ENCODE assay signal across 18 cellular contexts in the genomic region with DNA sequence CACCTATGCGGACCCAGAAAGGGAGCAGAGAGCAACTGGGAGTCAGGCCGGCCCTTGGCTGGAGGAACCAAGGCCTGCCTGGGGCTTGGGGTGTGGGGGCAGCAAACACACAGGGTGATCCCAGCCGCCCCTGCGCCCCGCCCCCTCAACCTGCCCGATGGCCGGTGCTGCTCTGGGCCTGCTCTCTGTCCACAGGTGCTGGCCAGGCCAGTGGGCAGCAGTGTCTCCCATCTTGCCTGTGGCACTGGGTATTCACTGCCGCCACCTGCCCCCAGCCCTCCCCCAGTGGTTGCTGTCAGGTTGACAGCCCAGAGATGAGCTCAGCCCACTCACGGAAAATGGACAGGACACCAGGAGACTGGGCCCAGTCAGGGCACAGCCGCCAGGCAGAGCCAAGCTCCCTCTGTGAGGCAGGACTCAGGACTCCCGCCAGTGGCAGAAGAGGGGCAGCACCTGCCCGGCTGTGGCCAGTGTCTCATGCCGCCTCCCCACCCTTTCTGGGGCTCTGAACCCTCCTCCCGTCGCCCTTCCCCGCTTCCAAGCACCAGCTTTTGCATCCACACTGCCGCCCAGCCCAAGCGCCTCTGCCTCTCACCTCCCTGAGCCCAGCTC. TPM values are rescaled to one million over a fixed set of nuclear protein-coding genes. Genes with fewer than 3 reads are reported as not detected.
DNase-seq lines count a peak whose midpoint lies in the region; ATAC-seq and TF ChIP-seq lines count a peak whose summit lies in the region.
"Had no signal": no experiment of that assay in that cellular context is flagged by ENCODE, and none has a peak within 500 bp of the region (broad histone marks: within the 10 kb centered on the region; RNA-seq: fewer than 3 reads in every experiment).

No MANE protein-coding gene starts in this region.

- CTCF ChIA-PET in activated CD4-positive, alpha-beta memory T cell treated with anti-CD3 and anti-CD28 coated beads for 36 hours (lab: Charles Lee), result no interaction called here
- CTCF ChIA-PET in activated CD4-positive, alpha-beta memory T cell treated with anti-CD3 and anti-CD28 coated beads, Interleukin-2, amount 10 ng/mL, durations not matched to agents 7 days and 5 days (lab: Charles Lee), result no interaction called here

- no peaks in the 10 kb centered on the region for H3K36me3 ChIP-seq in H7 (replicated peaks; ENCODE audit: control insufficient read depth, insufficient read depth, low read length)

- peaks cover 9% of the 10 kb centered on the region for H3K9me3 Mint-ChIP-seq in activated CD4-positive, alpha-beta memory T cell treated with anti-CD3 and anti-CD28 coated beads for 36 hours
- H3K9me3 Mint-ChIP-seq in activated CD4-positive, alpha-beta memory T cell treated with anti-CD3 and anti-CD28 coated beads, Interleukin-2, amount 10 ng/mL, durations not matched to agents 7 days and 5 days, result peaks cover 3% of the 10 kb centered on the region
- H3K9me3 Mint-ChIP-seq in stimulated activated effector memory CD8-positive, alpha-beta T cell treated with anti-CD3 and anti-CD28 coated beads, Interleukin-12 subunit alpha, Interleukin-12 subunit beta, amount 100 ng/mL, for 72 hours, result peaks cover 2% of the 10 kb centered on the region
- H3K9me3 Mint-ChIP-seq in effector memory CD8-positive, alpha-beta T cell, result peaks cover 0 to 1% of the 10 kb centered on the region in 2 donors

- intact Hi-C loops in activated CD4-positive, alpha-beta memory T cell treated with anti-CD3 and anti-CD28 coated beads for 36 hours (cut with micrococcal nuclease), result no loop called here
- intact Hi-C loops in dorsolateral prefrontal cortex (cut with DNase I), result no loop called here
- intact Hi-C loops in posterior vena cava (cut with DNase I), result no loop called here

- DNase-seq in activated CD4-positive, alpha-beta memory T cell treated with anti-CD3 and anti-CD28 coated beads for 36 hours, result peak; percentile 6
- DNase-seq in activated CD4-positive, alpha-beta memory T cell treated with anti-CD3 and anti-CD28 coated beads, Interleukin-2, amount 10 ng/mL, durations not matched to agents 7 days and 5 days, result no peak
- DNase-seq in H7 (peak; percentile 76), dorsolateral prefrontal cortex (peak in 6 of 10 donors; percentile 2 to 36 (median 26)), posterior vena cava (ENCODE audit: low spot score) (peak; percentile 64)
- DNase-seq in stimulated activated effector memory CD8-positive, alpha-beta T cell treated with anti-CD3 and anti-CD28 coated beads, Interleukin-12 subunit alpha, Interleukin-12 subunit beta, amount 100 ng/mL, for 72 hours (ENCODE audit: low spot score in 2 of 2), result no peak
- DNase-seq in effector memory CD8-positive, alpha-beta T cell, result no peak
- DNase-seq: GDM1; IMR-90; occipital lobe; stimulated activated naive CD4-positive, alpha-beta T cell; trophoblast cell had no signal

- peaks cover 49% of the 10 kb centered on the region; the same call in 1 of the 2 replicates for H3K27me3 ChIP-seq in H7 (ENCODE audit: control insufficient read depth, insufficient read depth, low read length)
- peaks cover 13 to 70% (median 53%) of the 10 kb centered on the region in 45 donors for H3K27me3 ChIP-seq in dorsolateral prefrontal cortex

- POLR2A ChIA-PET in activated CD4-positive, alpha-beta memory T cell treated with anti-CD3 and anti-CD28 coated beads for 36 hours (lab: Charles Lee), result no interaction called here
- POLR2A ChIA-PET in activated CD4-positive, alpha-beta memory T cell treated with anti-CD3 and anti-CD28 coated beads, Interleukin-2, amount 10 ng/mL, durations not matched to agents 7 days and 5 days (lab: Charles Lee), result no interaction called here

- H3K27me3 Mint-ChIP-seq in activated CD4-positive, alpha-beta memory T cell treated with anti-CD3 and anti-CD28 coated beads for 36 hours, result peaks cover 30% of the 10 kb centered on the region
- H3K27me3 Mint-ChIP-seq in activated CD4-positive, alpha-beta memory T cell treated with anti-CD3 and anti-CD28 coated beads, Interleukin-2, amount 10 ng/mL, durations not matched to agents 7 days and 5 days, result peaks cover 32% of the 10 kb centered on the region
- peaks cover 9 to 35% of the 10 kb centered on the region in 2 donors for H3K27me3 Mint-ChIP-seq in effector memory CD8-positive, alpha-beta T cell

- H3K27ac ChIP-seq in dorsolateral prefrontal cortex, result no peak overlapping the region
- H3K27ac ChIP-seq: skin epidermis, VCaP had no signal

- H3K4me1 Mint-ChIP-seq in activated CD4-positive, alpha-beta memory T cell treated with anti-CD3 and anti-CD28 coated beads for 36 hours (ENCODE audit: low read depth), result no peaks in the 10 kb centered on the region
- H3K4me1 Mint-ChIP-seq in activated CD4-positive, alpha-beta memory T cell treated with anti-CD3 and anti-CD28 coated beads, Interleukin-2, amount 10 ng/mL, durations not matched to agents 7 days and 5 days, result no peaks in the 10 kb centered on the region
- H3K4me1 Mint-ChIP-seq in stimulated activated effector memory CD8-positive, alpha-beta T cell treated with anti-CD3 and anti-CD28 coated beads, Interleukin-12 subunit alpha, Interleukin-12 subunit beta, amount 100 ng/mL, for 72 hours, result no peaks in the 10 kb centered on the region
- H3K4me1 Mint-ChIP-seq in effector memory CD8-positive, alpha-beta T cell (ENCODE audit: low read depth in 2 of 2), result peaks cover 0 to 4% of the 10 kb centered on the region in 2 donors

- H3K27ac Mint-ChIP-seq in activated CD4-positive, alpha-beta memory T cell treated with anti-CD3 and anti-CD28 coated beads for 36 hours, result no peak overlapping the region
- H3K27ac Mint-ChIP-seq in activated CD4-positive, alpha-beta memory T cell treated with anti-CD3 and anti-CD28 coated beads, Interleukin-2, amount 10 ng/mL, durations not matched to agents 7 days and 5 days, result no peak overlapping the region
- no peak overlapping the region for H3K27ac Mint-ChIP-seq in stimulated activated effector memory CD8-positive, alpha-beta T cell treated with anti-CD3 and anti-CD28 coated beads, Interleukin-12 subunit alpha, Interleukin-12 subunit beta, amount 100 ng/mL, for 72 hours
- no peak overlapping the region for H3K27ac Mint-ChIP-seq in effector memory CD8-positive, alpha-beta T cell

- H3K4me3 ChIP-seq in H7 (ENCODE audit: insufficient read depth, low read depth, low read length) (no peak overlapping the region), dorsolateral prefrontal cortex (no peak overlapping the region)
- H3K4me3 ChIP-seq: skin epidermis had no signal

- TF ChIP-seq CTCF in dorsolateral prefrontal cortex (IDR thresholded peaks at IDR 0.05 in 54 of 56, conservative IDR thresholded peaks at IDR 0.05 in 2 of 56; ENCODE audit: low read depth in 1 of 56, partially characterized antibody in 56 of 56), result no peak

- ATAC-seq in stimulated activated effector memory CD8-positive, alpha-beta T cell treated with anti-CD3 and anti-CD28 coated beads, Interleukin-12 subunit alpha, Interleukin-12 subunit beta, amount 100 ng/mL, for 72 hours, result no peak
- no peak for ATAC-seq in GM21515 (IDR thresholded peaks at IDR 0.05; ENCODE audit: unreplicated experiment)
- no peak for ATAC-seq in effector memory CD8-positive, alpha-beta T cell (replicated peaks)

- no peak overlapping the region for H3K4me3 Mint-ChIP-seq in activated CD4-positive, alpha-beta memory T cell treated with anti-CD3 and anti-CD28 coated beads for 36 hours
- no peak overlapping the region for H3K4me3 Mint-ChIP-seq in activated CD4-positive, alpha-beta memory T cell treated with anti-CD3 and anti-CD28 coated beads, Interleukin-2, amount 10 ng/mL, durations not matched to agents 7 days and 5 days
- no peak overlapping the region for H3K4me3 Mint-ChIP-seq in stimulated activated effector memory CD8-positive, alpha-beta T cell treated with anti-CD3 and anti-CD28 coated beads, Interleukin-12 subunit alpha, Interleukin-12 subunit beta, amount 100 ng/mL, for 72 hours
- no peak overlapping the region for H3K4me3 Mint-ChIP-seq in effector memory CD8-positive, alpha-beta T cell

- H3K36me3 Mint-ChIP-seq in activated CD4-positive, alpha-beta memory T cell treated with anti-CD3 and anti-CD28 coated beads for 36 hours, result no peaks in the 10 kb centered on the region
- H3K36me3 Mint-ChIP-seq in activated CD4-positive, alpha-beta memory T cell treated with anti-CD3 and anti-CD28 coated beads, Interleukin-2, amount 10 ng/mL, durations not matched to agents 7 days and 5 days (ENCODE audit: low read depth), result peaks cover 4% of the 10 kb centered on the region
- H3K36me3 Mint-ChIP-seq in stimulated activated effector memory CD8-positive, alpha-beta T cell treated with anti-CD3 and anti-CD28 coated beads, Interleukin-12 subunit alpha, Interleukin-12 subunit beta, amount 100 ng/mL, for 72 hours, result peaks cover 5% of the 10 kb centered on the region
- H3K36me3 Mint-ChIP-seq in effector memory CD8-positive, alpha-beta T cell (ENCODE audit: insufficient read depth), result no peaks in the 10 kb centered on the region

RNA-seq across cellular contexts. Expression of gene NKX1-1, which starts 4.7 kb away (rescaled TPM):
- not detected for total RNA-seq in activated CD4-positive, alpha-beta memory T cell treated with anti-CD3 and anti-CD28 coated beads for 36 hours
- not detected for total RNA-seq in activated CD4-positive, alpha-beta memory T cell treated with anti-CD3 and anti-CD28 coated beads, Interleukin-2, amount 10 ng/mL, durations not matched to agents 7 days and 5 days
- total RNA-seq in H7 (2014; rRNA removed; shearing (Covaris generic)), result not detected in 2 replicates
- total RNA-seq in dorsolateral prefrontal cortex, result not detected
- not detected for total RNA-seq in posterior vena cava
- total RNA-seq: cerebellum, glomerular endothelial cell, IMR-90, mononuclear cell, occipital lobe had no signal

RNA-seq across cellular contexts. Expression of gene UVSSA, which starts 54.5 kb away (rescaled TPM):
- 10 to 100 TPM; 20.2 to 21.5 TPM for total RNA-seq in activated CD4-positive, alpha-beta memory T cell treated with anti-CD3 and anti-CD28 coated beads for 36 hours
- total RNA-seq in activated CD4-positive, alpha-beta memory T cell treated with anti-CD3 and anti-CD28 coated beads, Interleukin-2, amount 10 ng/mL, durations not matched to agents 7 days and 5 days, result 10 to 100 TPM; 22.2 to 22.3 TPM
- 12.6 and 16.1 TPM in 2 replicates for total RNA-seq in H7 (2014; rRNA removed; shearing (Covaris generic))
- total RNA-seq in dorsolateral prefrontal cortex (10 to 100 TPM; 11.7 to 47.4 (median 23.2) TPM), posterior vena cava (10 to 100 TPM; 14.3 to 14.7 TPM)

Comparison
In these comparisons a context has a peak if more than half of its experiments do, and no peak if none do; other contexts are left out.
1. DNase-seq: peak in activated CD4-positive, alpha-beta memory T cell treated with anti-CD3 and anti-CD28 coated beads for 36 hours (single experiment), H7 (single experiment), dorsolateral prefrontal cortex (6 of 10) and posterior vena cava (single experiment); none in activated CD4-positive, alpha-beta memory T cell treated with anti-CD3 and anti-CD28 coated beads, Interleukin-2, amount 10 ng/mL, durations not matched to agents 7 days and 5 days (single experiment), stimulated activated effector memory CD8-positive, alpha-beta T cell treated with anti-CD3 and anti-CD28 coated beads, Interleukin-12 subunit alpha, Interleukin-12 subunit beta, amount 100 ng/mL, for 72 hours (0 of 2) and effector memory CD8-positive, alpha-beta T cell (0 of 3).